ENCODE assay signal across 8 cellular contexts in the genomic region with DNA sequence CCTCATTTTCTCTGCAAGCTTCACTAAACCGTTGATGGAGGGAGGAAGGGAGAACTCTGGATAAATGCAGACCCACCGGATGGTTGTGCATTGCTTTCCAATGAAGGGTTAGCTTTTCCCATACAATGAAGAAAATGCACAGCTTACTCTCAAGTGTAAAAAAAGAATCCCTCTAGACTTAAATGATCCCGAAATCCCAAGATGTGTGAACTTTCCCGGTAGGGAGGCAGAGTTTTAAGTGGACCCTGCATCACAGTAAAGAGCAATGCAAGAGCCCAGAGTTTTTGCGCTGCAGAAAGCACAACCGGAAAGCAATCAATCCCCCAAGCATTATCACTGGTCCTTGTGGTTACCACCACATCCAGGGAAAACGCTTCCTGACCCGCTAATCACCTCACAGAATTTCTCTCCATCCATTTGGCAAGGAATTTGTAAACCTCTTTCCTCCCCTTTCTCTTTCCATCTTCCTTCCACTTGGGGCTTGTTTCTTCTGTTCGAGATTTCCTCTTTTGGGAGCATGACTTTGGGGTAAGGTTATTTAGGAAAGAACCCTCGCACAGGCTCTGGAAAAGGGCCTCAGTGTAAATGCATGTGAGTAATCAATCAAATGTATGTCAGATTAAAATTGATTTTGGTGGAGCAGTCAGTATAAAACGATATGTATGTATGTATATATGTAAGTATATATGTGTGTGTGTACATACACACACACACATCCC.
DNase-seq lines count a peak whose midpoint lies in the region; ATAC-seq lines count a peak whose summit lies in the region.

No MANE protein-coding gene starts in this region.

- DNase-seq in T-helper 1 cell: no peak
- DNase-seq in left kidney (ENCODE audit: low read depth, low spot score): peak; percentile 18
- peak in 3 of 49 donors; percentile 3 to 47 (median 21) for DNase-seq in substantia nigra (lab: John Stamatoyannopoulos, UW)

- H3K36me3 Mint-ChIP-seq in T-helper 1 cell treated with Interleukin-12 subunit alpha and Interleukin-12 subunit beta and Interleukin-4 antibody, amounts not matched to agents 30 μg/mL and 1 μg/mL, for 36 hours (ENCODE audit: low read depth): no peaks in the 10 kb centered on the region

- ATAC-seq in HG03039 (IDR thresholded peaks at IDR 0.05; ENCODE audit: unreplicated experiment) (no peak), GM18517 (IDR thresholded peaks at IDR 0.05; ENCODE audit: unreplicated experiment) (no peak), HG03025 (IDR thresholded peaks at IDR 0.05; ENCODE audit: low FRiP score, unreplicated experiment) (no peak)

- peak overlapping the region; percentile 67 for H3K4me3 Mint-ChIP-seq in T-helper 1 cell treated with Interleukin-12 subunit alpha and Interleukin-12 subunit beta and Interleukin-4 antibody, amounts not matched to agents 30 μg/mL and 1 μg/mL, for 36 hours

- H3K9me3 Mint-ChIP-seq in T-helper 1 cell treated with Interleukin-12 subunit alpha and Interleukin-12 subunit beta and Interleukin-4 antibody, amounts not matched to agents 30 μg/mL and 1 μg/mL, for 36 hours: no peaks in the 10 kb centered on the region

- H3K27ac Mint-ChIP-seq in T-helper 1 cell treated with Interleukin-12 subunit alpha and Interleukin-12 subunit beta and Interleukin-4 antibody, amounts not matched to agents 30 μg/mL and 1 μg/mL, for 36 hours: no peak overlapping the region

- H3K4me1 Mint-ChIP-seq in T-helper 1 cell treated with Interleukin-12 subunit alpha and Interleukin-12 subunit beta and Interleukin-4 antibody, amounts not matched to agents 30 μg/mL and 1 μg/mL, for 36 hours (ENCODE audit: low read depth): peaks cover 32% of the 10 kb centered on the region

- peak overlapping the region; percentile 83 for H3K27ac ChIP-seq in angular gyrus (ENCODE audit: low read depth, low read length)
- peak overlapping the region; percentile 92 for H3K27ac ChIP-seq in substantia nigra (ENCODE audit: low read depth, low read length, poor library complexity, severe bottlenecking)

- peaks cover 34% of the 10 kb centered on the region for H3K27me3 Mint-ChIP-seq in T-helper 1 cell treated with Interleukin-12 subunit alpha and Interleukin-12 subunit beta and Interleukin-4 antibody, amounts not matched to agents 30 μg/mL and 1 μg/mL, for 36 hours (ENCODE audit: low read depth)
